In the genomic region with DNA sequence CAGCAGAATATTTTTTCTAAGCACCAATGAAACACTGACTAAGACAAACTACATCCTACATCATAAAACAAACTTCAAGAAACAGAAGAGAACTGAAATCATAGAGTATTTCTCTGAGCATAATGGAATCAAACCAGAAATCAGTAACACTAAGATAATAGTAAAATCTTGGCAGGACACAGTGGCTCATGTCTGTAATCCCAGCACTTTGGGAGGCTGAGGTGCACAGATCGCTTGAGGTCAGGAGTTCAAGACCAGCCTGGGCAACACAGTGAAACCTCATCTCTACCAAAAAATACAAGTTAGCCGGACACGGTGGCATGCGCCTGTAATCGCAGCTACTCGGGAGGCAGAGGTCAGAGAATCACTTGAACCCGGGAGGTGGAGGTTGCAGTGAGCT, we compare ENCODE assay signal across 1 cellular context.
TF ChIP-seq lines count a peak whose summit lies in the region.

No MANE protein-coding gene starts in this region.

TF ChIP-seq in GM23338, 12 proteins besides CTCF, POLR2A, EP300 and RAD21 (continued from another document):
- TF ChIP-seq, protein P1, sequence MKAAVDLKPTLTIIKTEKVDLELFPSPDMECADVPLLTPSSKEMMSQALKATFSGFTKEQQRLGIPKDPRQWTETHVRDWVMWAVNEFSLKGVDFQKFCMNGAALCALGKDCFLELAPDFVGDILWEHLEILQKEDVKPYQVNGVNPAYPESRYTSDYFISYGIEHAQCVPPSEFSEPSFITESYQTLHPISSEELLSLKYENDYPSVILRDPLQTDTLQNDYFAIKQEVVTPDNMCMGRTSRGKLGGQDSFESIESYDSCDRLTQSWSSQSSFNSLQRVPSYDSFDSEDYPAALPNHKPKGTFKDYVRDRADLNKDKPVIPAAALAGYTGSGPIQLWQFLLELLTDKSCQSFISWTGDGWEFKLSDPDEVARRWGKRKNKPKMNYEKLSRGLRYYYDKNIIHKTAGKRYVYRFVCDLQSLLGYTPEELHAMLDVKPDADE (IDR thresholded peaks at IDR 0.05): no peak
- TF ChIP-seq, protein P2, sequence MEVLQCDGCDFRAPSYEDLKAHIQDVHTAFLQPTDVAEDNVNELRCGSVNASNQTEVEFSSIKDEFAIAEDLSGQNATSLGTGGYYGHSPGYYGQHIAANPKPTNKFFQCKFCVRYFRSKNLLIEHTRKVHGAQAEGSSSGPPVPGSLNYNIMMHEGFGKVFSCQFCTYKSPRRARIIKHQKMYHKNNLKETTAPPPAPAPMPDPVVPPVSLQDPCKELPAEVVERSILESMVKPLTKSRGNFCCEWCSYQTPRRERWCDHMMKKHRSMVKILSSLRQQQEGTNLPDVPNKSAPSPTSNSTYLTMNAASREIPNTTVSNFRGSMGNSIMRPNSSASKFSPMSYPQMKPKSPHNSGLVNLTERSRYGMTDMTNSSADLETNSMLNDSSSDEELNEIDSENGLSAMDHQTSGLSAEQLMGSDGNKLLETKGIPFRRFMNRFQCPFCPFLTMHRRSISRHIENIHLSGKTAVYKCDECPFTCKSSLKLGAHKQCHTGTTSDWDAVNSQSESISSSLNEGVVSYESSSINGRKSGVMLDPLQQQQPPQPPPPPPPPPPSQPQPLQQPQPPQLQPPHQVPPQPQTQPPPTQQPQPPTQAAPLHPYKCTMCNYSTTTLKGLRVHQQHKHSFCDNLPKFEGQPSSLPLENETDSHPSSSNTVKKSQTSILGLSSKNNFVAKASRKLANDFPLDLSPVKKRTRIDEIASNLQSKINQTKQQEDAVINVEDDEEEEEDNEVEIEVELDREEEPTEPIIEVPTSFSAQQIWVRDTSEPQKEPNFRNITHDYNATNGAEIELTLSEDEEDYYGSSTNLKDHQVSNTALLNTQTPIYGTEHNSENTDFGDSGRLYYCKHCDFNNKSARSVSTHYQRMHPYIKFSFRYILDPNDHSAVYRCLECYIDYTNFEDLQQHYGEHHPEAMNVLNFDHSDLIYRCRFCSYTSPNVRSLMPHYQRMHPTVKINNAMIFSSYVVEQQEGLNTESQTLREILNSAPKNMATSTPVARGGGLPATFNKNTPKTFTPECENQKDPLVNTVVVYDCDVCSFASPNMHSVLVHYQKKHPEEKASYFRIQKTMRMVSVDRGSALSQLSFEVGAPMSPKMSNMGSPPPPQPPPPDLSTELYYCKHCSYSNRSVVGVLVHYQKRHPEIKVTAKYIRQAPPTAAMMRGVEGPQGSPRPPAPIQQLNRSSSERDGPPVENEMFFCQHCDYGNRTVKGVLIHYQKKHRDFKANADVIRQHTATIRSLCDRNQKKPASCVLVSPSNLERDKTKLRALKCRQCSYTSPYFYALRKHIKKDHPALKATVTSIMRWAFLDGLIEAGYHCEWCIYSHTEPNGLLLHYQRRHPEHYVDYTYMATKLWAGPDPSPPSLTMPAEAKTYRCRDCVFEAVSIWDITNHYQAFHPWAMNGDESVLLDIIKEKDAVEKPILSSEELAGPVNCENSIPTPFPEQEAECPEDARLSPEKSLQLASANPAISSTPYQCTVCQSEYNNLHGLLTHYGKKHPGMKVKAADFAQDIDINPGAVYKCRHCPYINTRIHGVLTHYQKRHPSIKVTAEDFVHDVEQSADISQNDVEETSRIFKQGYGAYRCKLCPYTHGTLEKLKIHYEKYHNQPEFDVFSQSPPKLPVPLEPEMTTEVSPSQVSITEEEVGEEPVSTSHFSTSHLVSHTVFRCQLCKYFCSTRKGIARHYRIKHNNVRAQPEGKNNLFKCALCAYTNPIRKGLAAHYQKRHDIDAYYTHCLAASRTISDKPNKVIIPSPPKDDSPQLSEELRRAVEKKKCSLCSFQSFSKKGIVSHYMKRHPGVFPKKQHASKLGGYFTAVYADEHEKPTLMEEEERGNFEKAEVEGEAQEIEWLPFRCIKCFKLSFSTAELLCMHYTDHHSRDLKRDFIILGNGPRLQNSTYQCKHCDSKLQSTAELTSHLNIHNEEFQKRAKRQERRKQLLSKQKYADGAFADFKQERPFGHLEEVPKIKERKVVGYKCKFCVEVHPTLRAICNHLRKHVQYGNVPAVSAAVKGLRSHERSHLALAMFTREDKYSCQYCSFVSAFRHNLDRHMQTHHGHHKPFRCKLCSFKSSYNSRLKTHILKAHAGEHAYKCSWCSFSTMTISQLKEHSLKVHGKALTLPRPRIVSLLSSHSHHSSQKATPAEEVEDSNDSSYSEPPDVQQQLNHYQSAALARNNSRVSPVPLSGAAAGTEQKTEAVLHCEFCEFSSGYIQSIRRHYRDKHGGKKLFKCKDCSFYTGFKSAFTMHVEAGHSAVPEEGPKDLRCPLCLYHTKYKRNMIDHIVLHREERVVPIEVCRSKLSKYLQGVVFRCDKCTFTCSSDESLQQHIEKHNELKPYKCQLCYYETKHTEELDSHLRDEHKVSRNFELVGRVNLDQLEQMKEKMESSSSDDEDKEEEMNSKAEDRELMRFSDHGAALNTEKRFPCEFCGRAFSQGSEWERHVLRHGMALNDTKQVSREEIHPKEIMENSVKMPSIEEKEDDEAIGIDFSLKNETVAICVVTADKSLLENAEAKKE (CRISPR knock-in tag; IDR thresholded peaks at IDR 0.05): no peak
- no peak for TF ChIP-seq STAT1 (IDR thresholded peaks at IDR 0.05; ENCODE audit: unreplicated experiment)
TF ChIP-seq in GM23338: peak in this region for 0.
